In genomic region chr1:150560011-150560438, GRCh38 we compare ENCODE assay signal across 1 cellular context.
TF ChIP-seq lines count a peak whose summit lies in the region.

No MANE protein-coding gene starts in this region.

TF ChIP-seq in HepG2, 621 proteins besides CTCF, POLR2A, EP300 and RAD21 (continued from another document and continues in another):
- no peak for TF ChIP-seq PAXIP1 (CRISPR knock-in tag; conservative IDR thresholded peaks at IDR 0.05)
- TF ChIP-seq ARID2 (CRISPR knock-in tag; IDR thresholded peaks at IDR 0.05; ENCODE audit: borderline replicate concordance), result no peak
- TF ChIP-seq MXD1 (CRISPR knock-in tag; IDR thresholded peaks at IDR 0.05), result no peak
- TF ChIP-seq AGO2 (optimal IDR thresholded peaks at IDR 0.05; ENCODE audit: low read depth, low read length), result peak; percentile 77
- no peak for TF ChIP-seq GLMP (CRISPR knock-in tag; IDR thresholded peaks at IDR 0.05; ENCODE audit: borderline replicate concordance)
- no peak for TF ChIP-seq ZNF816 (CRISPR knock-in tag; IDR thresholded peaks at IDR 0.05; ENCODE audit: borderline replicate concordance)
- no peak for TF ChIP-seq KDM5B (CRISPR knock-in tag; IDR thresholded peaks at IDR 0.05; ENCODE audit: borderline replicate concordance)
- no peak for TF ChIP-seq CSRNP2 (CRISPR knock-in tag; conservative IDR thresholded peaks at IDR 0.05; ENCODE audit: low read depth)
- TF ChIP-seq ZNF451 (CRISPR knock-in tag; IDR thresholded peaks at IDR 0.05), result no peak
- TF ChIP-seq CHD4 (IDR thresholded peaks at IDR 0.05; ENCODE audit: borderline replicate concordance, low read length), result no peak
- TF ChIP-seq ZNF556 (CRISPR knock-in tag; IDR thresholded peaks at IDR 0.05; ENCODE audit: borderline replicate concordance), result no peak
- no peak for TF ChIP-seq KLF6 (CRISPR knock-in tag; IDR thresholded peaks at IDR 0.05)
- no peak for TF ChIP-seq ZNF770 (CRISPR knock-in tag; IDR thresholded peaks at IDR 0.05)
- TF ChIP-seq ONECUT2 (CRISPR knock-in tag; IDR thresholded peaks at IDR 0.05), result peak; percentile 41; the same call in 1 of the 2 replicates
- TF ChIP-seq MEIS2 (CRISPR knock-in tag; IDR thresholded peaks at IDR 0.05), result no peak
- no peak for TF ChIP-seq CREM (IDR thresholded peaks at IDR 0.05)
- TF ChIP-seq CREM (CRISPR knock-in tag; IDR thresholded peaks at IDR 0.05), result no peak
- peak; percentile 55; the same call in 1 of the 2 replicates for TF ChIP-seq MYC (CRISPR knock-in tag; IDR thresholded peaks at IDR 0.05; ENCODE audit: borderline replicate concordance)
- TF ChIP-seq NFRKB (IDR thresholded peaks at IDR 0.05), result no peak
- TF ChIP-seq TIGD3 (CRISPR knock-in tag; IDR thresholded peaks at IDR 0.05; ENCODE audit: borderline replicate concordance), result no peak
- no peak for TF ChIP-seq FOXM1 (CRISPR knock-in tag; IDR thresholded peaks at IDR 0.05)
- TF ChIP-seq SP4 (CRISPR knock-in tag; IDR thresholded peaks at IDR 0.05), result peak; percentile 36; the same call in 1 of the 2 replicates
- TF ChIP-seq ZSCAN21 (CRISPR knock-in tag; IDR thresholded peaks at IDR 0.05; ENCODE audit: borderline replicate concordance), result 0 out of 2 replicates have a peak, but pooled peaks have one; percentile 33
- TF ChIP-seq ZBTB2 (CRISPR knock-in tag; IDR thresholded peaks at IDR 0.05; ENCODE audit: low read depth), result no peak
- TF ChIP-seq JUNB (CRISPR knock-in tag; IDR thresholded peaks at IDR 0.05; ENCODE audit: borderline replicate concordance), result no peak
- TF ChIP-seq SAP130 (CRISPR knock-in tag; IDR thresholded peaks at IDR 0.05; ENCODE audit: low read depth), result 0 out of 2 replicates have a peak, but pooled peaks have one; percentile 22
- no peak for TF ChIP-seq PRMT3 (CRISPR knock-in tag; IDR thresholded peaks at IDR 0.05; ENCODE audit: borderline replicate concordance, low read depth)
- TF ChIP-seq RORA (CRISPR knock-in tag; IDR thresholded peaks at IDR 0.05), result no peak
- TF ChIP-seq TFE3 (CRISPR knock-in tag; IDR thresholded peaks at IDR 0.05), result no peak
- peak; percentile 19 for TF ChIP-seq YY1 (IDR thresholded peaks at IDR 0.05; ENCODE audit: insufficient read depth, insufficient replicate concordance, low read depth, low read length)
- no peak for TF ChIP-seq POGZ (CRISPR knock-in tag; IDR thresholded peaks at IDR 0.05)
- TF ChIP-seq PRDM10 (CRISPR knock-in tag; IDR thresholded peaks at IDR 0.05; ENCODE audit: low read depth), result no peak
- no peak for TF ChIP-seq ZNF513 (CRISPR knock-in tag; conservative IDR thresholded peaks at IDR 0.05)
- no peak for TF ChIP-seq ZNF225 (CRISPR knock-in tag; IDR thresholded peaks at IDR 0.05)
- no peak for TF ChIP-seq YEATS4 (CRISPR knock-in tag; IDR thresholded peaks at IDR 0.05; ENCODE audit: borderline replicate concordance)
- no peak for TF ChIP-seq ZNF101 (CRISPR knock-in tag; IDR thresholded peaks at IDR 0.05; ENCODE audit: borderline replicate concordance, low read depth)
- TF ChIP-seq TCF12 (IDR thresholded peaks at IDR 0.05), result no peak
- no peak for TF ChIP-seq TCF12 (CRISPR knock-in tag; IDR thresholded peaks at IDR 0.05)
- TF ChIP-seq GTF3A (CRISPR knock-in tag; conservative IDR thresholded peaks at IDR 0.05), result no peak
- peak; percentile 74 for TF ChIP-seq BORCS8-MEF2B (CRISPR knock-in tag; IDR thresholded peaks at IDR 0.05)
- TF ChIP-seq NR2C2 (CRISPR knock-in tag; IDR thresholded peaks at IDR 0.05; ENCODE audit: borderline replicate concordance), result no peak
- TF ChIP-seq RARG (CRISPR knock-in tag; IDR thresholded peaks at IDR 0.05; ENCODE audit: low read depth), result no peak
- no peak for TF ChIP-seq MIER3 (CRISPR knock-in tag; IDR thresholded peaks at IDR 0.05; ENCODE audit: borderline replicate concordance)
- no peak for TF ChIP-seq ZNF652 (CRISPR knock-in tag; IDR thresholded peaks at IDR 0.05; ENCODE audit: borderline replicate concordance, low read depth)
- no peak for TF ChIP-seq ZFP41 (CRISPR knock-in tag; IDR thresholded peaks at IDR 0.05; ENCODE audit: borderline replicate concordance)
- TF ChIP-seq CBFB (CRISPR knock-in tag; IDR thresholded peaks at IDR 0.05), result no peak
- no peak for TF ChIP-seq CHD2 (IDR thresholded peaks at IDR 0.05; ENCODE audit: low read depth, low read length)
- no peak for TF ChIP-seq TEAD2 (CRISPR knock-in tag; IDR thresholded peaks at IDR 0.05)
- TF ChIP-seq BRD4 (CRISPR knock-in tag; IDR thresholded peaks at IDR 0.05), result no peak
- no peak for TF ChIP-seq MXI1 (IDR thresholded peaks at IDR 0.05; ENCODE audit: borderline replicate concordance, low read depth, low read length)
- no peak for TF ChIP-seq ZNF879 (CRISPR knock-in tag; IDR thresholded peaks at IDR 0.05)
